Comparison of ENCODE assay signal across 1 cellular context in the genomic region with DNA sequence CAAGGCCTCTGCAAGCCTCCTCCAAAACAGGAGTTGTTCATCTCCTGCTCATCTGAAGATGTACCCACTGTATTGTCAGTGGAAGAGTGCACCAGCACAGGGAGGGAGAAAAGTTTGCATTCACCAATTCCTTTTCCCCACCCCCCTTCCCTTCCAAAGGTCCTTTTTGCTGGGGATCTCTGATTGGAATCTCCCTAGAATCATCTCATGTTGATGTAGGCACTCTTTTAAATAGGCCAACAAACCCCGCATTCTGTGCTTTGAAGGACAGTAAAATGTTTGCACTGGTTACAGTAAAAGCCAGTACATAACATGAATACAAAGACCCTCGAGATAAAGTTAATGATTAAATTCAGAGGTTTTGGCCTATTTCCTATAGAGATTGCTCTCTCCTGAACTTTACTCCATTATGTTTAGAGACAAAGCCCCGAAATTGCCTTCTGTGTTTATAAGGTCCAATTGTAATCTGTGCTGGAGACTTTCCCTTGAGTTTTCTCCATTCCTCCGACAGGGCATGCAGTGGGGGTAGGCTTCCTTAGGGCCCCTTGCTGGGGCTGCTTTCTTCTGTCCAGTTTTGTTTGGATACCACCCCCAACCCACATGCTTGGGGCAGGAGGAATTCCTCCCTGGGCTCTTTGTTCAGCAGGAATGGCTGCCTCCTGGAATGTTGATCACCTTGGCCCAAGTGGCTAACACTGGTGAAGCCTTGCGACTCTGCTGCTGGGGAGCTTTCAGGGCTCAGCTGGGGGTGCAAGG.
TF ChIP-seq lines count a peak whose summit lies in the region.

No MANE protein-coding gene starts in this region.

TF ChIP-seq in HepG2, 621 proteins besides CTCF, POLR2A, EP300 and RAD21 (continued from another document and continues in another):
- TF ChIP-seq, protein P1, sequence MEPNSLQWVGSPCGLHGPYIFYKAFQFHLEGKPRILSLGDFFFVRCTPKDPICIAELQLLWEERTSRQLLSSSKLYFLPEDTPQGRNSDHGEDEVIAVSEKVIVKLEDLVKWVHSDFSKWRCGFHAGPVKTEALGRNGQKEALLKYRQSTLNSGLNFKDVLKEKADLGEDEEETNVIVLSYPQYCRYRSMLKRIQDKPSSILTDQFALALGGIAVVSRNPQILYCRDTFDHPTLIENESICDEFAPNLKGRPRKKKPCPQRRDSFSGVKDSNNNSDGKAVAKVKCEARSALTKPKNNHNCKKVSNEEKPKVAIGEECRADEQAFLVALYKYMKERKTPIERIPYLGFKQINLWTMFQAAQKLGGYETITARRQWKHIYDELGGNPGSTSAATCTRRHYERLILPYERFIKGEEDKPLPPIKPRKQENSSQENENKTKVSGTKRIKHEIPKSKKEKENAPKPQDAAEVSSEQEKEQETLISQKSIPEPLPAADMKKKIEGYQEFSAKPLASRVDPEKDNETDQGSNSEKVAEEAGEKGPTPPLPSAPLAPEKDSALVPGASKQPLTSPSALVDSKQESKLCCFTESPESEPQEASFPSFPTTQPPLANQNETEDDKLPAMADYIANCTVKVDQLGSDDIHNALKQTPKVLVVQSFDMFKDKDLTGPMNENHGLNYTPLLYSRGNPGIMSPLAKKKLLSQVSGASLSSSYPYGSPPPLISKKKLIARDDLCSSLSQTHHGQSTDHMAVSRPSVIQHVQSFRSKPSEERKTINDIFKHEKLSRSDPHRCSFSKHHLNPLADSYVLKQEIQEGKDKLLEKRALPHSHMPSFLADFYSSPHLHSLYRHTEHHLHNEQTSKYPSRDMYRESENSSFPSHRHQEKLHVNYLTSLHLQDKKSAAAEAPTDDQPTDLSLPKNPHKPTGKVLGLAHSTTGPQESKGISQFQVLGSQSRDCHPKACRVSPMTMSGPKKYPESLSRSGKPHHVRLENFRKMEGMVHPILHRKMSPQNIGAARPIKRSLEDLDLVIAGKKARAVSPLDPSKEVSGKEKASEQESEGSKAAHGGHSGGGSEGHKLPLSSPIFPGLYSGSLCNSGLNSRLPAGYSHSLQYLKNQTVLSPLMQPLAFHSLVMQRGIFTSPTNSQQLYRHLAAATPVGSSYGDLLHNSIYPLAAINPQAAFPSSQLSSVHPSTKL (CRISPR knock-in tag; IDR thresholded peaks at IDR 0.05) = peak; percentile 77
- TF ChIP-seq BHLHE40 (IDR thresholded peaks at IDR 0.05; ENCODE audit: low read length) (peak; percentile 65), NR2F6 (IDR thresholded peaks at IDR 0.05) (peak; percentile 74), NR2F6 (CRISPR knock-in tag; IDR thresholded peaks at IDR 0.05) (peak; percentile 60; the same call in 1 of the 2 replicates), SP1 (IDR thresholded peaks at IDR 0.05) (no peak), SP1 (CRISPR knock-in tag; IDR thresholded peaks at IDR 0.05) (0 out of 2 replicates have a peak, but pooled peaks have one; percentile 29), SMYD3 (CRISPR knock-in tag; IDR thresholded peaks at IDR 0.05) (no peak), PITX1 (CRISPR knock-in tag; IDR thresholded peaks at IDR 0.05) (peak; percentile 65; the same call in 1 of the 2 replicates), ZBTB3 (CRISPR knock-in tag; IDR thresholded peaks at IDR 0.05; ENCODE audit: borderline replicate concordance, low read depth) (peak; percentile 67; the same call in 1 of the 2 replicates), ESRRA (CRISPR knock-in tag; IDR thresholded peaks at IDR 0.05; ENCODE audit: low read depth) (peak; percentile 59; the same call in 1 of the 2 replicates), ZNF556 (CRISPR knock-in tag; IDR thresholded peaks at IDR 0.05; ENCODE audit: borderline replicate concordance) (peak; percentile 50; the same call in 1 of the 2 replicates), FOXK2 (IDR thresholded peaks at IDR 0.05) (peak; percentile 86), ATF7-NPFF (CRISPR knock-in tag; IDR thresholded peaks at IDR 0.05; ENCODE audit: low read depth) (no peak), ZNF878 (CRISPR knock-in tag; IDR thresholded peaks at IDR 0.05) (0 out of 2 replicates have a peak, but pooled peaks have one; percentile 68), ZNF746 (CRISPR knock-in tag; IDR thresholded peaks at IDR 0.05) (peak; percentile 37; the same call in 1 of the 2 replicates), ZNF777 (CRISPR knock-in tag; IDR thresholded peaks at IDR 0.05) (0 out of 2 replicates have a peak, but pooled peaks have one; percentile 3), SMAD9 (CRISPR knock-in tag; IDR thresholded peaks at IDR 0.05) (no peak), YEATS2 (CRISPR knock-in tag; IDR thresholded peaks at IDR 0.05; ENCODE audit: borderline replicate concordance) (0 out of 2 replicates have a peak, but pooled peaks have one; percentile 12), ZC3H13 (CRISPR knock-in tag; IDR thresholded peaks at IDR 0.05) (peak; percentile 60; the same call in 1 of the 2 replicates), ZBTB7A (CRISPR knock-in tag; IDR thresholded peaks at IDR 0.05) (peak; percentile 64; the same call in 1 of the 2 replicates), SP5 (CRISPR knock-in tag; IDR thresholded peaks at IDR 0.05; ENCODE audit: borderline replicate concordance, low read depth) (peak; percentile 52; the same call in 1 of the 2 replicates), ZFP36L1 (CRISPR knock-in tag; IDR thresholded peaks at IDR 0.05) (no peak), ZMYM2 (CRISPR knock-in tag; IDR thresholded peaks at IDR 0.05) (peak; percentile 3; the same call in 1 of the 2 replicates)
- TF ChIP-seq, protein P2, sequence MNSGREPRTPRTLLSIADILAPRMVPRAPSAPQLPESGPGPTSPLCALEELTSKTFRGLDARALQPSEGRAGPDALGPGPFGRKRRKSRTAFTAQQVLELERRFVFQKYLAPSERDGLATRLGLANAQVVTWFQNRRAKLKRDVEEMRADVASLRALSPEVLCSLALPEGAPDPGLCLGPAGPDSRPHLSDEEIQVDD (CRISPR knock-in tag; IDR thresholded peaks at IDR 0.05; ENCODE audit: borderline replicate concordance) = no peak
- TF ChIP-seq, protein P3, sequence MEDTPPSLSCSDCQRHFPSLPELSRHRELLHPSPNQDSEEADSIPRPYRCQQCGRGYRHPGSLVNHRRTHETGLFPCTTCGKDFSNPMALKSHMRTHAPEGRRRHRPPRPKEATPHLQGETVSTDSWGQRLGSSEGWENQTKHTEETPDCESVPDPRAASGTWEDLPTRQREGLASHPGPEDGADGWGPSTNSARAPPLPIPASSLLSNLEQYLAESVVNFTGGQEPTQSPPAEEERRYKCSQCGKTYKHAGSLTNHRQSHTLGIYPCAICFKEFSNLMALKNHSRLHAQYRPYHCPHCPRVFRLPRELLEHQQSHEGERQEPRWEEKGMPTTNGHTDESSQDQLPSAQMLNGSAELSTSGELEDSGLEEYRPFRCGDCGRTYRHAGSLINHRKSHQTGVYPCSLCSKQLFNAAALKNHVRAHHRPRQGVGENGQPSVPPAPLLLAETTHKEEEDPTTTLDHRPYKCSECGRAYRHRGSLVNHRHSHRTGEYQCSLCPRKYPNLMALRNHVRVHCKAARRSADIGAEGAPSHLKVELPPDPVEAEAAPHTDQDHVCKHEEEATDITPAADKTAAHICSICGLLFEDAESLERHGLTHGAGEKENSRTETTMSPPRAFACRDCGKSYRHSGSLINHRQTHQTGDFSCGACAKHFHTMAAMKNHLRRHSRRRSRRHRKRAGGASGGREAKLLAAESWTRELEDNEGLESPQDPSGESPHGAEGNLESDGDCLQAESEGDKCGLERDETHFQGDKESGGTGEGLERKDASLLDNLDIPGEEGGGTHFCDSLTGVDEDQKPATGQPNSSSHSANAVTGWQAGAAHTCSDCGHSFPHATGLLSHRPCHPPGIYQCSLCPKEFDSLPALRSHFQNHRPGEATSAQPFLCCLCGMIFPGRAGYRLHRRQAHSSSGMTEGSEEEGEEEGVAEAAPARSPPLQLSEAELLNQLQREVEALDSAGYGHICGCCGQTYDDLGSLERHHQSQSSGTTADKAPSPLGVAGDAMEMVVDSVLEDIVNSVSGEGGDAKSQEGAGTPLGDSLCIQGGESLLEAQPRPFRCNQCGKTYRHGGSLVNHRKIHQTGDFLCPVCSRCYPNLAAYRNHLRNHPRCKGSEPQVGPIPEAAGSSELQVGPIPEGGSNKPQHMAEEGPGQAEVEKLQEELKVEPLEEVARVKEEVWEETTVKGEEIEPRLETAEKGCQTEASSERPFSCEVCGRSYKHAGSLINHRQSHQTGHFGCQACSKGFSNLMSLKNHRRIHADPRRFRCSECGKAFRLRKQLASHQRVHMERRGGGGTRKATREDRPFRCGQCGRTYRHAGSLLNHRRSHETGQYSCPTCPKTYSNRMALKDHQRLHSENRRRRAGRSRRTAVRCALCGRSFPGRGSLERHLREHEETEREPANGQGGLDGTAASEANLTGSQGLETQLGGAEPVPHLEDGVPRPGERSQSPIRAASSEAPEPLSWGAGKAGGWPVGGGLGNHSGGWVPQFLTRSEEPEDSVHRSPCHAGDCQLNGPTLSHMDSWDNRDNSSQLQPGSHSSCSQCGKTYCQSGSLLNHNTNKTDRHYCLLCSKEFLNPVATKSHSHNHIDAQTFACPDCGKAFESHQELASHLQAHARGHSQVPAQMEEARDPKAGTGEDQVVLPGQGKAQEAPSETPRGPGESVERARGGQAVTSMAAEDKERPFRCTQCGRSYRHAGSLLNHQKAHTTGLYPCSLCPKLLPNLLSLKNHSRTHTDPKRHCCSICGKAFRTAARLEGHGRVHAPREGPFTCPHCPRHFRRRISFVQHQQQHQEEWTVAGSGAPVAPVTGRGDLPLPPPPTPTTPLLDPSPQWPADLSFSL (CRISPR knock-in tag; IDR thresholded peaks at IDR 0.05) = 0 out of 2 replicates have a peak, but pooled peaks have one; percentile 21
- TF ChIP-seq, protein P4, sequence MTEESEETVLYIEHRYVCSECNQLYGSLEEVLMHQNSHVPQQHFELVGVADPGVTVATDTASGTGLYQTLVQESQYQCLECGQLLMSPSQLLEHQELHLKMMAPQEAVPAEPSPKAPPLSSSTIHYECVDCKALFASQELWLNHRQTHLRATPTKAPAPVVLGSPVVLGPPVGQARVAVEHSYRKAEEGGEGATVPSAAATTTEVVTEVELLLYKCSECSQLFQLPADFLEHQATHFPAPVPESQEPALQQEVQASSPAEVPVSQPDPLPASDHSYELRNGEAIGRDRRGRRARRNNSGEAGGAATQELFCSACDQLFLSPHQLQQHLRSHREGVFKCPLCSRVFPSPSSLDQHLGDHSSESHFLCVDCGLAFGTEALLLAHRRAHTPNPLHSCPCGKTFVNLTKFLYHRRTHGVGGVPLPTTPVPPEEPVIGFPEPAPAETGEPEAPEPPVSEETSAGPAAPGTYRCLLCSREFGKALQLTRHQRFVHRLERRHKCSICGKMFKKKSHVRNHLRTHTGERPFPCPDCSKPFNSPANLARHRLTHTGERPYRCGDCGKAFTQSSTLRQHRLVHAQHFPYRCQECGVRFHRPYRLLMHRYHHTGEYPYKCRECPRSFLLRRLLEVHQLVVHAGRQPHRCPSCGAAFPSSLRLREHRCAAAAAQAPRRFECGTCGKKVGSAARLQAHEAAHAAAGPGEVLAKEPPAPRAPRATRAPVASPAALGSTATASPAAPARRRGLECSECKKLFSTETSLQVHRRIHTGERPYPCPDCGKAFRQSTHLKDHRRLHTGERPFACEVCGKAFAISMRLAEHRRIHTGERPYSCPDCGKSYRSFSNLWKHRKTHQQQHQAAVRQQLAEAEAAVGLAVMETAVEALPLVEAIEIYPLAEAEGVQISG (CRISPR knock-in tag; IDR thresholded peaks at IDR 0.05) = peak; percentile 15; the same call in 1 of the 2 replicates
- TF ChIP-seq, protein P5, sequence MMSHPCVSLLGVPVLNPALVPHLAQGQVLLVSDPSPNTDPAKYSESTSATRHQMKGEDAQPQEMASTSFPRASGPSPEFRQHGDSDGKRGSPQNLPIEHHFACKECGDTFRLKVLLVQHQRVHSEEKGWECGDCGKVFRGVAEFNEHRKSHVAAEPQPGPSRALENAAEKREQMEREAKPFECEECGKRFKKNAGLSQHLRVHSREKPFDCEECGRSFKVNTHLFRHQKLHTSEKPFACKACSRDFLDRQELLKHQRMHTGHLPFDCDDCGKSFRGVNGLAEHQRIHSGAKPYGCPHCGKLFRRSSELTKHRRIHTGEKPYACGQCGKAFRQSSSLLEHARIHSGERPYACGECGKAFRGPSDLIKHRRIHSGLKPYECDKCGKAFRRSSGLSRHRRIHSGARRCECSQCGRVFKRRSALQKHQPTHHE (CRISPR knock-in tag; IDR thresholded peaks at IDR 0.05; ENCODE audit: borderline replicate concordance) = no peak
- TF ChIP-seq, protein P6, sequence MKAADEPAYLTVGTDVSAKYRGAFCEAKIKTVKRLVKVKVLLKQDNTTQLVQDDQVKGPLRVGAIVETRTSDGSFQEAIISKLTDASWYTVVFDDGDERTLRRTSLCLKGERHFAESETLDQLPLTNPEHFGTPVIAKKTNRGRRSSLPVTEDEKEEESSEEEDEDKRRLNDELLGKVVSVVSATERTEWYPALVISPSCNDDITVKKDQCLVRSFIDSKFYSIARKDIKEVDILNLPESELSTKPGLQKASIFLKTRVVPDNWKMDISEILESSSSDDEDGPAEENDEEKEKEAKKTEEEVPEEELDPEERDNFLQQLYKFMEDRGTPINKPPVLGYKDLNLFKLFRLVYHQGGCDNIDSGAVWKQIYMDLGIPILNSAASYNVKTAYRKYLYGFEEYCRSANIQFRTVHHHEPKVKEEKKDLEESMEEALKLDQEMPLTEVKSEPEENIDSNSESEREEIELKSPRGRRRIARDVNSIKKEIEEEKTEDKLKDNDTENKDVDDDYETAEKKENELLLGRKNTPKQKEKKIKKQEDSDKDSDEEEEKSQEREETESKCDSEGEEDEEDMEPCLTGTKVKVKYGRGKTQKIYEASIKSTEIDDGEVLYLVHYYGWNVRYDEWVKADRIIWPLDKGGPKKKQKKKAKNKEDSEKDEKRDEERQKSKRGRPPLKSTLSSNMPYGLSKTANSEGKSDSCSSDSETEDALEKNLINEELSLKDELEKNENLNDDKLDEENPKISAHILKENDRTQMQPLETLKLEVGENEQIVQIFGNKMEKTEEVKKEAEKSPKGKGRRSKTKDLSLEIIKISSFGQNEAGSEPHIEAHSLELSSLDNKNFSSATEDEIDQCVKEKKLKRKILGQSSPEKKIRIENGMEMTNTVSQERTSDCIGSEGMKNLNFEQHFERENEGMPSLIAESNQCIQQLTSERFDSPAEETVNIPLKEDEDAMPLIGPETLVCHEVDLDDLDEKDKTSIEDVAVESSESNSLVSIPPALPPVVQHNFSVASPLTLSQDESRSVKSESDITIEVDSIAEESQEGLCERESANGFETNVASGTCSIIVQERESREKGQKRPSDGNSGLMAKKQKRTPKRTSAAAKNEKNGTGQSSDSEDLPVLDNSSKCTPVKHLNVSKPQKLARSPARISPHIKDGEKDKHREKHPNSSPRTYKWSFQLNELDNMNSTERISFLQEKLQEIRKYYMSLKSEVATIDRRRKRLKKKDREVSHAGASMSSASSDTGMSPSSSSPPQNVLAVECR (CRISPR knock-in tag; IDR thresholded peaks at IDR 0.05; ENCODE audit: borderline replicate concordance) = peak; percentile 29; the same call in 1 of the 2 replicates
- TF ChIP-seq, protein P7, sequence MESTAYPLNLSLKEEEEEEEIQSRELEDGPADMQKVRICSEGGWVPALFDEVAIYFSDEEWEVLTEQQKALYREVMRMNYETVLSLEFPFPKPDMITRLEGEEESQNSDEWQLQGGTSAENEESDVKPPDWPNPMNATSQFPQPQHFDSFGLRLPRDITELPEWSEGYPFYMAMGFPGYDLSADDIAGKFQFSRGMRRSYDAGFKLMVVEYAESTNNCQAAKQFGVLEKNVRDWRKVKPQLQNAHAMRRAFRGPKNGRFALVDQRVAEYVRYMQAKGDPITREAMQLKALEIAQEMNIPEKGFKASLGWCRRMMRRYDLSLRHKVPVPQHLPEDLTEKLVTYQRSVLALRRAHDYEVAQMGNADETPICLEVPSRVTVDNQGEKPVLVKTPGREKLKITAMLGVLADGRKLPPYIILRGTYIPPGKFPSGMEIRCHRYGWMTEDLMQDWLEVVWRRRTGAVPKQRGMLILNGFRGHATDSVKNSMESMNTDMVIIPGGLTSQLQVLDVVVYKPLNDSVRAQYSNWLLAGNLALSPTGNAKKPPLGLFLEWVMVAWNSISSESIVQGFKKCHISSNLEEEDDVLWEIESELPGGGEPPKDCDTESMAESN (CRISPR knock-in tag; conservative IDR thresholded peaks at IDR 0.05) = no peak
